ENCODE assay signal across 8 cellular contexts in genomic region chr10:14008648-14009072, GRCh38.
DNase-seq lines count a peak whose midpoint lies in the region; ATAC-seq and TF ChIP-seq lines count a peak whose summit lies in the region.

No MANE protein-coding gene starts in this region.

- CTCF ChIA-PET in activated naive CD4-positive, alpha-beta T cell treated with anti-CD3 and anti-CD28 coated beads, Interleukin-2, amount 10 ng/mL, durations not matched to agents 7 days and 5 days (lab: Charles Lee), result interaction anchor here (0.7 kb wide), 2 partner anchors 23 to 181 kb away, joined by 3 read pairs; no protein-coding TSS in a partner anchor

- no peaks in the 10 kb centered on the region for H3K9me3 Mint-ChIP-seq in activated naive CD4-positive, alpha-beta T cell treated with anti-CD3 and anti-CD28 coated beads, Interleukin-2, amount 10 ng/mL, durations not matched to agents 7 days and 5 days
- H3K9me3 Mint-ChIP-seq in activated naive CD8-positive, alpha-beta T cell treated with anti-CD3 and anti-CD28 coated beads, Interleukin-2, amount 50 U/mL, for 24 hours, result no peaks in the 10 kb centered on the region
- H3K9me3 Mint-ChIP-seq in type B pancreatic cell, result no peaks in the 10 kb centered on the region

- H3K4me3 Mint-ChIP-seq in activated naive CD4-positive, alpha-beta T cell treated with anti-CD3 and anti-CD28 coated beads, Interleukin-2, amount 10 ng/mL, durations not matched to agents 7 days and 5 days, result peak overlapping the region; percentile 72
- H3K4me3 Mint-ChIP-seq in activated naive CD8-positive, alpha-beta T cell treated with anti-CD3 and anti-CD28 coated beads, Interleukin-2, amount 50 U/mL, for 24 hours, result peak overlapping the region; percentile 78
- peak overlapping the region; percentile 90 for H3K4me3 Mint-ChIP-seq in type B pancreatic cell

- H3K27ac ChIP-seq in left lung, result no peak overlapping the region

- TF ChIP-seq CTCF in left lung (IDR thresholded peaks at IDR 0.05), result no peak
- no peak for TF ChIP-seq CTCF in type B pancreatic cell (conservative IDR thresholded peaks at IDR 0.05)

- H3K27me3 Mint-ChIP-seq in activated naive CD4-positive, alpha-beta T cell treated with anti-CD3 and anti-CD28 coated beads, Interleukin-2, amount 10 ng/mL, durations not matched to agents 7 days and 5 days, result peaks cover 16% of the 10 kb centered on the region
- peaks cover 14% of the 10 kb centered on the region for H3K27me3 Mint-ChIP-seq in activated naive CD8-positive, alpha-beta T cell treated with anti-CD3 and anti-CD28 coated beads, Interleukin-2, amount 50 U/mL, for 24 hours
- peaks cover 13% of the 10 kb centered on the region for H3K27me3 Mint-ChIP-seq in type B pancreatic cell

- peak overlapping the region; percentile 13 for H3K4me3 ChIP-seq in left lung

- DNase-seq in activated naive CD4-positive, alpha-beta T cell treated with anti-CD3 and anti-CD28 coated beads, Interleukin-2, amount 10 ng/mL, durations not matched to agents 7 days and 5 days, result no peak
- no peak for DNase-seq in activated naive CD4-positive, alpha-beta T cell treated with Interleukin-2 at 50 U/mL for 16 hours
- DNase-seq in activated naive CD8-positive, alpha-beta T cell treated with anti-CD3 and anti-CD28 coated beads, Interleukin-2, amount 50 U/mL, for 24 hours, result no peak
- DNase-seq in left lung (no peak), type B pancreatic cell (ENCODE audit: extremely low spot score, unreplicated experiment) (no peak), dermis blood vessel endothelial cell (no peak), DMS79 treated with DMSO at 0.1 percent for 48 hours (lab: John Stamatoyannopoulos, UW) (no peak)

- intact Hi-C loops in left lung (cut with DNase I), result no loop called here

- no peaks in the 10 kb centered on the region for H3K36me3 ChIP-seq in left lung

- peaks cover 0 to 17% of the 10 kb centered on the region in 2 donors for H3K4me1 ChIP-seq in left lung

- peak overlapping the region; percentile 93 for H3K27ac Mint-ChIP-seq in activated naive CD4-positive, alpha-beta T cell treated with anti-CD3 and anti-CD28 coated beads, Interleukin-2, amount 10 ng/mL, durations not matched to agents 7 days and 5 days
- peak overlapping the region; percentile 91 for H3K27ac Mint-ChIP-seq in activated naive CD8-positive, alpha-beta T cell treated with anti-CD3 and anti-CD28 coated beads, Interleukin-2, amount 50 U/mL, for 24 hours
- H3K27ac Mint-ChIP-seq in type B pancreatic cell, result peak overlapping the region; percentile 46

- H3K4me1 Mint-ChIP-seq in activated naive CD4-positive, alpha-beta T cell treated with anti-CD3 and anti-CD28 coated beads, Interleukin-2, amount 10 ng/mL, durations not matched to agents 7 days and 5 days, result peaks cover 54% of the 10 kb centered on the region
- peaks cover 43% of the 10 kb centered on the region for H3K4me1 Mint-ChIP-seq in activated naive CD8-positive, alpha-beta T cell treated with anti-CD3 and anti-CD28 coated beads, Interleukin-2, amount 50 U/mL, for 24 hours
- peaks cover 42% of the 10 kb centered on the region for H3K4me1 Mint-ChIP-seq in type B pancreatic cell (ENCODE audit: unreplicated experiment)

- H3K27me3 ChIP-seq in left lung, result peaks cover 0 to 26% of the 10 kb centered on the region in 2 donors

- no peaks in the 10 kb centered on the region for H3K9me3 ChIP-seq in left lung

- peaks cover 1% of the 10 kb centered on the region for H3K36me3 Mint-ChIP-seq in activated naive CD4-positive, alpha-beta T cell treated with anti-CD3 and anti-CD28 coated beads, Interleukin-2, amount 10 ng/mL, durations not matched to agents 7 days and 5 days
- no peaks in the 10 kb centered on the region for H3K36me3 Mint-ChIP-seq in activated naive CD8-positive, alpha-beta T cell treated with anti-CD3 and anti-CD28 coated beads, Interleukin-2, amount 50 U/mL, for 24 hours (ENCODE audit: low read depth)
- H3K36me3 Mint-ChIP-seq in type B pancreatic cell, result peaks cover 4% of the 10 kb centered on the region

- no peak for ATAC-seq in activated naive CD8-positive, alpha-beta T cell treated with anti-CD3 and anti-CD28 coated beads, Interleukin-2, amount 50 U/mL, for 24 hours
- ATAC-seq in left lung, result no peak
- no peak for ATAC-seq in HG02885 (IDR thresholded peaks at IDR 0.05; ENCODE audit: poor library complexity, unreplicated experiment)
